ENCODE assay signal across 12 cellular contexts in the genomic region with DNA sequence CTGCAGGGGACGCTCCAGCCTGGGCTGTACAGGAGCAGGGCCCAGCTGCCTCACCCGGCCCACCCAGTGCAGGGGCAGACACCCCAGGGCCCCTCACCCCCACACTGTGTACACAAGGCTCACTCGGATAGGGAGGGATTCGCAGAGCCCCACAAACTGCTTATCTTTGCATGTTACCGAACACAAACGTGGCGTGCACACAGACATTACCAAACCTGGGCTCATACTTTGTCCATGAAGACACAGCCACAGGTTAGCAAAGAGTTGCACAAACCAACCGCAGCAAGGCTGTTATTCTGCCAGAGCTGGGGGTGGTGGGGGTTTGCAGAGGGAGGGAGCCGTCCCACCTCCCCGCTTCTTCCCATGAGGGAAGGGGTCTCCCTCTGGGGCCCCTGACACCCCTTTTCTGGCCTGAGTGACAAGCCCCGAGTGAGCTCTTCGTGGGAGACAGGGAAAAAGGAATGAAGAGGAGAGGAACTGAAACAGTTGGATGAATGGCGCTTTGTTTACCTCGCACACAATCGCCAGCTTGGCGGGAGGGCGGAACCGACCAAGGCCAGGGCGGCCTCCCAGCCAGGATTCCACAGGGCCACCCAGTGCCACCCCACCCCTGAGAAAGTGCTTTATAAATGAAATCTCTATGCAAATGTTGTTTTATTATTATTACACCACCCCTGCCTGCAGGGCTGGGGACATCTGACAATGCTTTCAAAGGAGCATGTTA. TPM values are rescaled to one million over a fixed set of nuclear protein-coding genes. Genes with fewer than 3 reads are reported as not detected.
DNase-seq lines count a peak whose midpoint lies in the region; ATAC-seq and TF ChIP-seq lines count a peak whose summit lies in the region.
"Had no signal": no experiment of that assay in that cellular context is flagged by ENCODE, and none has a peak within 500 bp of the region (broad histone marks: within the 10 kb centered on the region; RNA-seq: fewer than 3 reads in every experiment).

No MANE protein-coding gene starts in this region.

- peaks cover 23% of the 10 kb centered on the region for H3K4me1 ChIP-seq in Panc1 (ENCODE audit: control insufficient read depth, insufficient read depth, low read length)
- H3K4me1 ChIP-seq: psoas muscle had no signal

- BruUV-seq in Panc1 (replicated peaks; lab: Mats Ljungman, UMichigan) = no TSS peak

- POLR2A ChIA-PET in Panc1 (lab: Charles Lee) = no interaction called here

- no peaks in the 10 kb centered on the region for H3K9me3 ChIP-seq in Panc1 (ENCODE audit: control insufficient read depth, insufficient read depth, low read depth, low read length)
- H3K9me3 ChIP-seq: psoas muscle had no signal

- H3K36me3 ChIP-seq in H7 (replicated peaks; ENCODE audit: control insufficient read depth, insufficient read depth, low read length) (no peaks in the 10 kb centered on the region), Panc1 (ENCODE audit: control insufficient read depth, insufficient read depth, low read length) (no peaks in the 10 kb centered on the region)

- ATAC-seq in Panc1 (peak; percentile 63), HG03095 (IDR thresholded peaks at IDR 0.05; ENCODE audit: unreplicated experiment) (no peak), HG02884 (IDR thresholded peaks at IDR 0.05; ENCODE audit: unreplicated experiment) (no peak)
- ATAC-seq: psoas muscle had no signal

- no peak for TF ChIP-seq CTCF in Panc1 (IDR thresholded peaks at IDR 0.05)

- CTCF ChIA-PET in Panc1 (lab: Charles Lee) = interaction anchor here (0.6 kb wide), 1 partner anchor 46 kb away, joined by 4 read pairs; no protein-coding TSS in a partner anchor

- intact Hi-C loops in Panc1 (cut with micrococcal nuclease; ENCODE audit: unreplicated experiment) = no loop called here

- in situ Hi-C loops in Panc1 (cut with HindIII; ENCODE audit: low pct_unique_long_range_greater_than_20kb, low sequenced_read_pairs) = no loop called here

- H3K27me3 ChIP-seq in H7 (ENCODE audit: control insufficient read depth, insufficient read depth, low read length) = no peaks in the 10 kb centered on the region
- no peaks in the 10 kb centered on the region for H3K27me3 ChIP-seq in Panc1 (ENCODE audit: control insufficient read depth, insufficient read depth, low read length)

- DNase-seq in H7 (peak; percentile 70), Panc1 (ENCODE audit: low read depth, low spot score) (no peak), globus pallidus (ENCODE audit: low spot score) (peak; percentile 84), nucleus accumbens (lab: John Stamatoyannopoulos, UW) (peak in 47 of 56 donors; percentile 22 to 82 (median 60)), NCI-H524 treated with DMSO at 0.1 percent for 48 hours (lab: John Stamatoyannopoulos, UW) (no peak), hepatic stellate cell (ENCODE audit: low spot score) (no peak)
- DNase-seq: OCI-M1; stimulated activated naive CD4-positive, alpha-beta T cell had no signal

- peak overlapping the region; percentile 63 for H3K27ac ChIP-seq in Panc1 (ENCODE audit: low read length)
- H3K27ac ChIP-seq: psoas muscle had no signal

- H3K4me3 ChIP-seq in H7 (ENCODE audit: insufficient read depth, low read depth, low read length) (no peak overlapping the region), Panc1 (ENCODE audit: low read depth in 2 of 2, low read length in 2 of 2) (no peak overlapping the region)
- H3K4me3 ChIP-seq: psoas muscle had no signal

RNA-seq across cellular contexts. Expression of a gene that starts 0.4 kb away (rescaled TPM):
- total RNA-seq in H7 (2014; rRNA removed; shearing (Covaris generic)) = not detected in 2 replicates
- total RNA-seq in Panc1 (2021; ENCODE audit: unreplicated experiment) = not detected
- not detected for polyA plus RNA-seq in Panc1 (2012; ENCODE audit: insufficient read length)
- total RNA-seq: endothelial cell of umbilical vein, psoas muscle had no signal
- polyA plus RNA-seq: endothelial cell of umbilical vein, psoas muscle had no signal

RNA-seq across cellular contexts. Expression of a gene that starts 49.7 kb away (rescaled TPM):
- 30.7 and 32.7 TPM in 2 replicates for total RNA-seq in H7 (2014; rRNA removed; shearing (Covaris generic))
- total RNA-seq in Panc1 (2021; ENCODE audit: unreplicated experiment) = 65.9 TPM
- 69.7 TPM for polyA plus RNA-seq in Panc1 (2012; ENCODE audit: insufficient read length)

Comparison
In these comparisons a context has a peak if more than half of its experiments do, and no peak if none do; other contexts are left out.
1. DNase-seq: peak in H7 (single experiment), globus pallidus (single experiment) and nucleus accumbens (47 of 56); none in Panc1 (single experiment), NCI-H524 treated with DMSO at 0.1 percent for 48 hours (single experiment) and hepatic stellate cell (single experiment).